In genomic region chr17:81237591-81238489, GRCh38 we compare ENCODE assay signal across 8 cellular contexts. TPM values are rescaled to one million over a fixed set of nuclear protein-coding genes. Genes with fewer than 3 reads are reported as not detected.
DNase-seq lines count a peak whose midpoint lies in the region; ATAC-seq and TF ChIP-seq lines count a peak whose summit lies in the region.

No MANE protein-coding gene starts in this region.

- POLR2A ChIA-PET in HEK293T (lab: Yijun Ruan, JAX), result interaction anchor here (1.0 to 3.0 kb wide), 9 partner anchors 8 to 277 kb away, joined by 3 to 23 read pairs (median 6); partner anchors contain the start of genes AATK, CEP131, PVALEF and SLC38A10

- DNase-seq in esophagus muscularis mucosa (ENCODE audit: extremely low spot score) (no peak), progenitor cell of endocrine pancreas (ENCODE audit: low spot score, unreplicated experiment) (no peak), HEK293T (ENCODE audit: extremely low spot score) (no peak), sciatic nerve (ENCODE audit: low spot score) (no peak)

- peaks cover 7% of the 10 kb centered on the region; the same call in 1 of the 2 replicates for H3K79me2 ChIP-seq in OCI-LY1 (ENCODE audit: insufficient read depth, low read length)

- H3K36me3 ChIP-seq in ES-I3 (ENCODE audit: insufficient read depth, low read length), result no peaks in the 10 kb centered on the region
- peaks cover 12% of the 10 kb centered on the region for H3K36me3 ChIP-seq in OCI-LY1 (ENCODE audit: insufficient read depth, low read length)
- peaks cover 4 to 51% (median 36%) of the 10 kb centered on the region in 4 donors for H3K36me3 ChIP-seq in esophagus muscularis mucosa

- H3K9ac ChIP-seq in ES-I3 (ENCODE audit: low read depth, low read length) (peak overlapping the region; percentile 64), OCI-LY1 (ENCODE audit: low read length) (peak overlapping the region; percentile 90)

- H3K4me1 ChIP-seq in ES-I3 (ENCODE audit: insufficient read depth, low read length), result peaks cover 18% of the 10 kb centered on the region
- H3K4me1 ChIP-seq in OCI-LY1 (ENCODE audit: insufficient read depth, low read length, severe bottlenecking), result peaks cover 37% of the 10 kb centered on the region
- H3K4me1 ChIP-seq in esophagus muscularis mucosa, result peaks cover 18 to 64% (median 53%) of the 10 kb centered on the region in 4 donors

- TF ChIP-seq EP300 in esophagus muscularis mucosa (IDR thresholded peaks at IDR 0.05), result no peak

- H3K4me3 ChIP-seq in OCI-LY1 (ENCODE audit: low read depth, low read length, poor library complexity, severe bottlenecking), result peak overlapping the region; percentile 88
- peak overlapping the region; percentile 75 to 99 (median 91) for H3K4me3 ChIP-seq in esophagus muscularis mucosa

- H4K20me1 ChIP-seq in OCI-LY1 (ENCODE audit: insufficient read depth, low read length), result no peaks in the 10 kb centered on the region

- no peak overlapping the region for H2AFZ ChIP-seq in OCI-LY1 (ENCODE audit: low read length)

- no peaks in the 10 kb centered on the region for H3K9me2 ChIP-seq in OCI-LY1 (ENCODE audit: low read depth, low read length)

- peaks cover 5% of the 10 kb centered on the region for H3K36me3 Mint-ChIP-seq in progenitor cell of endocrine pancreas (ENCODE audit: insufficient read depth)

- intact Hi-C loops in esophagus muscularis mucosa (cut with DNase I) (no loop called here), sciatic nerve (cut with DNase I) (no loop called here)

- H3K27ac Mint-ChIP-seq in progenitor cell of endocrine pancreas, result no peak overlapping the region

- H3K9me3 Mint-ChIP-seq in progenitor cell of endocrine pancreas (ENCODE audit: low read depth), result no peaks in the 10 kb centered on the region

- no peaks in the 10 kb centered on the region for H3K27me3 Mint-ChIP-seq in progenitor cell of endocrine pancreas

- TF ChIP-seq CTCF in OCI-LY1 (IDR thresholded peaks at IDR 0.05; ENCODE audit: low read length) (no peak), esophagus muscularis mucosa (IDR thresholded peaks at IDR 0.05) (no peak), progenitor cell of endocrine pancreas (IDR thresholded peaks at IDR 0.05; ENCODE audit: unreplicated experiment) (no peak)

- no peak for TF ChIP-seq POLR2A in esophagus muscularis mucosa (IDR thresholded peaks at IDR 0.05; ENCODE audit: low read depth)

- H3K27me3 ChIP-seq in OCI-LY1 (ENCODE audit: insufficient read depth, low read length) (no peaks in the 10 kb centered on the region), esophagus muscularis mucosa (no peaks in the 10 kb centered on the region)

- CTCF ChIA-PET in HEK293T (lab: Yijun Ruan, JAX), result interaction anchor here (1.5 kb wide), 1 partner anchor 7 kb away, joined by 4 read pairs; no protein-coding TSS in a partner anchor

- H3F3A ChIP-seq in OCI-LY1 (ENCODE audit: insufficient read depth, low read length), result no peaks in the 10 kb centered on the region

- no peak for ATAC-seq in GM21717 (IDR thresholded peaks at IDR 0.05; ENCODE audit: unreplicated experiment)
- no peak for ATAC-seq in sciatic nerve
- no peak for ATAC-seq in GM21447 (IDR thresholded peaks at IDR 0.05; ENCODE audit: unreplicated experiment)

- peak overlapping the region; percentile 74 for H3K4me2 ChIP-seq in OCI-LY1 (ENCODE audit: low read length)

- H3K4me3 Mint-ChIP-seq in progenitor cell of endocrine pancreas (ENCODE audit: low read depth), result peak overlapping the region; percentile 83

- 68% methylated on average over 27 of the region's 36 CpGs for WGBS in esophagus muscularis mucosa

- no peaks in the 10 kb centered on the region for H3K9me3 ChIP-seq in ES-I3 (ENCODE audit: control insufficient read depth, insufficient read depth, low read length)
- H3K9me3 ChIP-seq in OCI-LY1 (ENCODE audit: low read length), result no peaks in the 10 kb centered on the region
- H3K9me3 ChIP-seq in esophagus muscularis mucosa, result no peaks in the 10 kb centered on the region

- peaks cover 12% of the 10 kb centered on the region for H3K4me1 Mint-ChIP-seq in progenitor cell of endocrine pancreas (ENCODE audit: low read depth)

- H3K27ac ChIP-seq in OCI-LY1 (ENCODE audit: low read depth, low read length, poor library complexity, severe bottlenecking) (no peak overlapping the region), esophagus muscularis mucosa (replicated peaks in 1 of 4) (peak overlapping the region in 1 of 4 donors; percentile 79)

TF ChIP-seq in HEK293T, 16 proteins besides CTCF, POLR2A, EP300 and RAD21:
- no peak for TF ChIP-seq ARNT (IDR thresholded peaks at IDR 0.05)
- TF ChIP-seq FOXM1 (IDR thresholded peaks at IDR 0.05; ENCODE audit: borderline replicate concordance), result no peak
- TF ChIP-seq FOXA1 (IDR thresholded peaks at IDR 0.05), result no peak
- TF ChIP-seq NFRKB (IDR thresholded peaks at IDR 0.05), result no peak
- TF ChIP-seq FOXK2 (IDR thresholded peaks at IDR 0.05), result no peak

RNA-seq across cellular contexts. Expression of gene TEPSIN, which starts 1.0 kb away (rescaled TPM):
- 10 to 100 TPM; 19.5 to 31.6 (median 23.5) TPM for total RNA-seq in esophagus muscularis mucosa
- total RNA-seq in progenitor cell of endocrine pancreas, result 57.4 and 63.2 TPM in 2 replicates
- 38.1 TPM for total RNA-seq in sciatic nerve

RNA-seq across cellular contexts. Expression of gene NDUFAF8, which starts 1.3 kb away (rescaled TPM):
- total RNA-seq in esophagus muscularis mucosa (10 to 100 TPM; 34.6 to 54.8 (median 40.4) TPM), progenitor cell of endocrine pancreas (39.7 and 43.6 TPM in 2 replicates), sciatic nerve (37.4 TPM)

RNA-seq across cellular contexts. Expression of gene CEP131, which starts 15.1 kb away (rescaled TPM):
- total RNA-seq in esophagus muscularis mucosa (10 to 100 TPM in 1 of 4 donors, 1 to 10 TPM in 3; 4.5 to 10.6 (median 8.9) TPM), progenitor cell of endocrine pancreas (33.2 and 35.0 TPM in 2 replicates), sciatic nerve (10.1 TPM)

RNA-seq across cellular contexts. Expression of gene SLC38A10, which starts 57.3 kb away (rescaled TPM):
- total RNA-seq in esophagus muscularis mucosa (100 to 1,000 TPM in 2 of 4 donors, 10 to 100 TPM in 2; 78.0 to 103 (median 93.4) TPM), progenitor cell of endocrine pancreas (128 and 130 TPM in 2 replicates), sciatic nerve (61.6 TPM)
